In the genomic region with DNA sequence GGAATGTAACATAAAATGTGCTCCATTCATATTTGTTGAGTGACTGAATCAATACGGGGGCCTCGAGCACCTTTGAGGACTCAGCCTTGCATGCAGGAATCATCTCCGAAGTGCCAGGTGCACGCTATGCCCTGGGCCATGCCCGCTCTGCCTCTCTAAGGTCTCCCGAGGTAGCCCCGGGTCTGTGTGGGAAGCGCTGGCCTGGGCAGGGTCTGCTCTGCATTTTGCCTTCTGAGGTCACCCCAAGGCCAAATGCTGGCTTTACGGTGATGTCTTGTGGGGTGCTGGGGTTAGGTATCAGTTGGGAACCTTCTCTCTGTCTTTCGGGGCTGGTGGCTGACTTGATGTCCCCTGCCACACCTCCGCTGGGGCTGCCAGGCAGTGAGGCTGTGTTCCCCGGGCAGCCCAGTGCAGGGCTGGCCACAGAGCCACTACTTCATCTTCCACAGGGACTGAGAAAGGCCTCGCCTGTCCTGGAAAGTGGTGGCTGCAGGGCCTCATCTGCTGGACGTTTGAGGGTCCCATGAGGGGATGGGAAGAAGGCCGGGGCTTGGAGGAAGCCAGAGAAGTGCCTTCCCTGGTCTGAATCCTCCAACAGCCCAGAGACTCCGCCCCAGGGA, we compare ENCODE assay signal across 21 cellular contexts.
"Had no signal": no experiment of that assay in that cellular context is flagged by ENCODE, and none has a peak within 500 bp of the region (broad histone marks: within the 10 kb centered on the region; RNA-seq: fewer than 3 reads in every experiment).

No MANE protein-coding gene starts in this region.

- H3K36me3 Mint-ChIP-seq: activated naive CD8-positive, alpha-beta T cell had no signal

- H3K4me3 ChIP-seq: body of pancreas, esophagus muscularis mucosa, hepatocyte, SJCRH30, upper lobe of right lung had no signal

- DNase-seq: activated CD4-positive, CD25-positive, alpha-beta regulatory T cell; activated gamma-delta T cell treated with Interleukin-2 at 50 U/mL for 16 hours; activated T-cell treated with anti-CD3 and anti-CD28 coated beads, Interleukin-2, amount 50 U/mL, for 48 hours; amniotic stem cell; body of pancreas; central memory CD4-positive, alpha-beta T cell; cortex of kidney; effector CD4-positive, alpha-beta T cell; kidney; midbrain; SJCRH30; stimulated activated CD4-positive, alpha-beta T cell treated with anti-CD3 and anti-CD28 coated beads, Interleukin-15, amount 100 ng/mL, for 24 hours; stimulated activated CD4-positive, alpha-beta T cell treated with anti-CD3 and anti-CD28 coated beads, Interleukin-4, amount 100 ng/mL, for 24 hours; stimulated activated naive CD4-positive, alpha-beta T cell treated with Interleukin-2 at 50 U/mL for 16 hours; substantia nigra; T-helper 17 cell; upper lobe of right lung had no signal

- H3K27me3 ChIP-seq: hepatocyte, neutrophil, SJCRH30, upper lobe of right lung had no signal

- H3K27ac Mint-ChIP-seq: activated naive CD8-positive, alpha-beta T cell; T-helper 17 cell had no signal

- H3K4me2 ChIP-seq: hepatocyte had no signal

- H2AFZ ChIP-seq: hepatocyte had no signal

- ATAC-seq: body of pancreas, T-helper 17 cell had no signal

- H3K27ac ChIP-seq: body of pancreas, esophagus muscularis mucosa, hepatocyte, neutrophil, SJCRH30, upper lobe of right lung had no signal

- H3K4me1 ChIP-seq: body of pancreas, upper lobe of right lung had no signal

- H3K4me3 Mint-ChIP-seq: activated naive CD8-positive, alpha-beta T cell; T-helper 17 cell had no signal

- FAIRE-seq: kidney had no signal

- H3K9me3 ChIP-seq: body of pancreas, esophagus muscularis mucosa, neutrophil, upper lobe of right lung had no signal

- H3K79me2 ChIP-seq: hepatocyte had no signal

- H3K36me3 ChIP-seq: esophagus muscularis mucosa, neutrophil, SJCRH30, upper lobe of right lung had no signal

- H3K4me1 Mint-ChIP-seq: T-helper 17 cell had no signal
